ENCODE assay signal across 17 cellular contexts in genomic region chr15:40065166-40065565, GRCh38. TPM values are rescaled to one million over a fixed set of nuclear protein-coding genes. Genes with fewer than 3 reads are reported as not detected.
DNase-seq lines count a peak whose midpoint lies in the region; ATAC-seq and TF ChIP-seq lines count a peak whose summit lies in the region.
"Had no signal": no experiment of that assay in that cellular context is flagged by ENCODE, and none has a peak within 500 bp of the region (broad histone marks: within the 10 kb centered on the region; RNA-seq: fewer than 3 reads in every experiment).

No MANE protein-coding gene starts in this region.

- H3K4me1 ChIP-seq in spleen (peaks cover 0 to 38% (median 28%) of the 10 kb centered on the region in 6 donors), right lobe of liver (peaks cover 0 to 30% (median 13%) of the 10 kb centered on the region in 4 donors), right cardiac atrium (ENCODE audit: control insufficient read depth, insufficient read depth, low read length) (peaks cover 8% of the 10 kb centered on the region)

- no peaks in the 10 kb centered on the region for H3K27me3 Mint-ChIP-seq in activated CD8-positive, alpha-beta T cell treated with anti-CD3 and anti-CD28 coated beads, Interleukin-2, amount 10 ng/mL, durations not matched to agents 7 days and 5 days (ENCODE audit: low read depth)
- no peaks in the 10 kb centered on the region for H3K27me3 Mint-ChIP-seq in activated CD8-positive, alpha-beta T cell treated with anti-CD3 and anti-CD28 coated beads for 36 hours
- H3K27me3 Mint-ChIP-seq in activated T-helper 1 cell treated with anti-CD3 and anti-CD28 coated beads, Interleukin-12 subunit alpha, Interleukin-12 subunit beta, Interleukin-2, Interleukin-4 antibody, amounts not matched to agents 30 ng/mL and 10 ng/mL and 1 ng/mL, durations not matched to agents 14 hours and 24 hours and 36 hours (ENCODE audit: insufficient read depth) = no peaks in the 10 kb centered on the region

- H3K9me3 ChIP-seq in spleen = no peaks in the 10 kb centered on the region
- no peaks in the 10 kb centered on the region for H3K9me3 ChIP-seq in right lobe of liver
- H3K9me3 ChIP-seq in right cardiac atrium (ENCODE audit: control insufficient read depth, low read length) = no peaks in the 10 kb centered on the region
- H3K9me3 ChIP-seq: heart right ventricle, mucosa of descending colon, ovary had no signal

- H3K4me3 Mint-ChIP-seq in activated CD8-positive, alpha-beta T cell treated with anti-CD3 and anti-CD28 coated beads, Interleukin-2, amount 10 ng/mL, durations not matched to agents 7 days and 5 days = no peak overlapping the region
- H3K4me3 Mint-ChIP-seq in activated CD8-positive, alpha-beta T cell treated with anti-CD3 and anti-CD28 coated beads for 36 hours = no peak overlapping the region
- H3K4me3 Mint-ChIP-seq in activated T-helper 1 cell treated with anti-CD3 and anti-CD28 coated beads, Interleukin-12 subunit alpha, Interleukin-12 subunit beta, Interleukin-2, Interleukin-4 antibody, amounts not matched to agents 30 ng/mL and 10 ng/mL and 1 ng/mL, durations not matched to agents 14 hours and 24 hours and 36 hours = no peak overlapping the region

- H3K27ac ChIP-seq in spleen (peak overlapping the region in 5 of 8 donors; percentile 10 to 76 (median 73)), right lobe of liver (no peak overlapping the region), right cardiac atrium (ENCODE audit: low read length) (no peak overlapping the region)
- H3K27ac ChIP-seq: coronary artery, heart right ventricle, ovary had no signal

- 75 to 88% (median 80%) methylated on average over 3 of the region's 3 CpGs for WGBS in spleen, 5 donors
- 68% methylated on average over 3 of the region's 3 CpGs for WGBS in right lobe of liver (ENCODE audit: insufficient coverage, low coverage, low lambda C conversion rate, missing lambda C conversion rate)
- WGBS in right cardiac atrium = 90% methylated on average over 3 of the region's 3 CpGs

- DNase-seq in activated CD8-positive, alpha-beta T cell treated with anti-CD3 and anti-CD28 coated beads, Interleukin-2, amount 10 ng/mL, durations not matched to agents 7 days and 5 days = no peak
- no peak for DNase-seq in activated CD8-positive, alpha-beta T cell treated with anti-CD3 and anti-CD28 coated beads for 36 hours
- peak; percentile 37 for DNase-seq in NCI-H2196 (lab: John Stamatoyannopoulos, UW; ENCODE audit: unreplicated experiment)
- DNase-seq in activated T-helper 1 cell treated with anti-CD3 and anti-CD28 coated beads, Interleukin-12 subunit alpha, Interleukin-12 subunit beta, Interleukin-2, Interleukin-4 antibody, amounts not matched to agents 30 ng/mL and 10 ng/mL and 1 ng/mL, durations not matched to agents 14 hours and 24 hours and 36 hours (ENCODE audit: low spot score) = no peak
- peak; percentile 53 for DNase-seq in spleen
- DNase-seq in right lobe of liver = no peak
- DNase-seq in right cardiac atrium = no peak
- DNase-seq: activated T-cell treated with anti-CD3 and anti-CD28 coated beads, Interleukin-2, amount 50 U/mL, for 48 hours; amniotic stem cell; heart right ventricle; mucosa of descending colon; stimulated activated CD4-positive, alpha-beta T cell treated with anti-CD3 and anti-CD28 coated beads, Interleukin-12 subunit alpha, Interleukin-12 subunit beta, amount 100 ng/mL, for 4 hours; substantia nigra had no signal

- H3K27ac Mint-ChIP-seq in activated CD8-positive, alpha-beta T cell treated with anti-CD3 and anti-CD28 coated beads, Interleukin-2, amount 10 ng/mL, durations not matched to agents 7 days and 5 days = peak overlapping the region; percentile 60
- no peak overlapping the region for H3K27ac Mint-ChIP-seq in activated CD8-positive, alpha-beta T cell treated with anti-CD3 and anti-CD28 coated beads for 36 hours
- H3K27ac Mint-ChIP-seq in activated T-helper 1 cell treated with anti-CD3 and anti-CD28 coated beads, Interleukin-12 subunit alpha, Interleukin-12 subunit beta, Interleukin-2, Interleukin-4 antibody, amounts not matched to agents 30 ng/mL and 10 ng/mL and 1 ng/mL, durations not matched to agents 14 hours and 24 hours and 36 hours = peak overlapping the region; percentile 90

- H3K36me3 Mint-ChIP-seq in activated CD8-positive, alpha-beta T cell treated with anti-CD3 and anti-CD28 coated beads, Interleukin-2, amount 10 ng/mL, durations not matched to agents 7 days and 5 days (ENCODE audit: low read depth) = peaks cover 9% of the 10 kb centered on the region
- peaks cover 5% of the 10 kb centered on the region for H3K36me3 Mint-ChIP-seq in activated CD8-positive, alpha-beta T cell treated with anti-CD3 and anti-CD28 coated beads for 36 hours (ENCODE audit: low read depth)
- peaks cover 6% of the 10 kb centered on the region for H3K36me3 Mint-ChIP-seq in activated T-helper 1 cell treated with anti-CD3 and anti-CD28 coated beads, Interleukin-12 subunit alpha, Interleukin-12 subunit beta, Interleukin-2, Interleukin-4 antibody, amounts not matched to agents 30 ng/mL and 10 ng/mL and 1 ng/mL, durations not matched to agents 14 hours and 24 hours and 36 hours (ENCODE audit: low read depth)

- H3K27me3 ChIP-seq in spleen (replicated peaks in 1 of 7) (no peaks in the 10 kb centered on the region), right lobe of liver (no peaks in the 10 kb centered on the region), right cardiac atrium (ENCODE audit: control insufficient read depth, insufficient read depth) (no peaks in the 10 kb centered on the region)
- H3K27me3 ChIP-seq: heart right ventricle, ovary had no signal

- intact Hi-C loops in activated CD8-positive, alpha-beta T cell treated with anti-CD3 and anti-CD28 coated beads for 36 hours (cut with micrococcal nuclease) = no loop called here
- intact Hi-C loops in activated T-helper 1 cell treated with anti-CD3 and anti-CD28 coated beads, Interleukin-12 subunit alpha, Interleukin-12 subunit beta, Interleukin-2, Interleukin-4 antibody, amounts not matched to agents 30 ng/mL and 10 ng/mL and 1 ng/mL, durations not matched to agents 14 hours and 24 hours and 36 hours (cut with micrococcal nuclease) = no loop called here
- intact Hi-C loops in spleen (cut with DNase I; ENCODE audit: low total_unique reads) = no loop called here
- intact Hi-C loops in right lobe of liver (cut with DNase I) = no loop called here
- intact Hi-C loops in right cardiac atrium (cut with DNase I) = no loop called here

- no peak overlapping the region for H3K4me3 ChIP-seq in spleen
- H3K4me3 ChIP-seq in right lobe of liver = no peak overlapping the region
- H3K4me3 ChIP-seq in right cardiac atrium (ENCODE audit: low read length) = no peak overlapping the region
- H3K4me3 ChIP-seq: coronary artery, heart right ventricle, mucosa of descending colon, ovary had no signal

- ATAC-seq in activated CD8-positive, alpha-beta T cell treated with anti-CD3 and anti-CD28 coated beads, Interleukin-2, amount 10 ng/mL, durations not matched to agents 7 days and 5 days = no peak
- no peak for ATAC-seq in activated CD8-positive, alpha-beta T cell treated with anti-CD3 and anti-CD28 coated beads for 36 hours
- ATAC-seq in HG02981 (IDR thresholded peaks at IDR 0.05; ENCODE audit: unreplicated experiment) = no peak
- ATAC-seq in right lobe of liver = no peak
- no peak for ATAC-seq in right cardiac atrium
- ATAC-seq: esophagus mucosa, heart right ventricle, mucosa of descending colon had no signal

- CTCF ChIA-PET in activated CD8-positive, alpha-beta T cell treated with anti-CD3 and anti-CD28 coated beads, Interleukin-2, amount 10 ng/mL, durations not matched to agents 7 days and 5 days (lab: Charles Lee) = no interaction called here
- CTCF ChIA-PET in activated CD8-positive, alpha-beta T cell treated with anti-CD3 and anti-CD28 coated beads for 36 hours (lab: Charles Lee) = no interaction called here

- peaks cover 20% of the 10 kb centered on the region for H3K4me1 Mint-ChIP-seq in activated CD8-positive, alpha-beta T cell treated with anti-CD3 and anti-CD28 coated beads, Interleukin-2, amount 10 ng/mL, durations not matched to agents 7 days and 5 days (ENCODE audit: low read depth)
- H3K4me1 Mint-ChIP-seq in activated CD8-positive, alpha-beta T cell treated with anti-CD3 and anti-CD28 coated beads for 36 hours (ENCODE audit: low read depth) = peaks cover 19% of the 10 kb centered on the region
- H3K4me1 Mint-ChIP-seq in activated T-helper 1 cell treated with anti-CD3 and anti-CD28 coated beads, Interleukin-12 subunit alpha, Interleukin-12 subunit beta, Interleukin-2, Interleukin-4 antibody, amounts not matched to agents 30 ng/mL and 10 ng/mL and 1 ng/mL, durations not matched to agents 14 hours and 24 hours and 36 hours (ENCODE audit: low read depth) = peaks cover 19% of the 10 kb centered on the region

- no peaks in the 10 kb centered on the region for H3K9me3 Mint-ChIP-seq in activated CD8-positive, alpha-beta T cell treated with anti-CD3 and anti-CD28 coated beads, Interleukin-2, amount 10 ng/mL, durations not matched to agents 7 days and 5 days (ENCODE audit: insufficient read depth)
- H3K9me3 Mint-ChIP-seq in activated CD8-positive, alpha-beta T cell treated with anti-CD3 and anti-CD28 coated beads for 36 hours = no peaks in the 10 kb centered on the region
- H3K9me3 Mint-ChIP-seq in activated T-helper 1 cell treated with anti-CD3 and anti-CD28 coated beads, Interleukin-12 subunit alpha, Interleukin-12 subunit beta, Interleukin-2, Interleukin-4 antibody, amounts not matched to agents 30 ng/mL and 10 ng/mL and 1 ng/mL, durations not matched to agents 14 hours and 24 hours and 36 hours = no peaks in the 10 kb centered on the region

- TF ChIP-seq CTCF in activated CD8-positive, alpha-beta T cell treated with anti-CD3 and anti-CD28 coated beads for 36 hours (IDR thresholded peaks at IDR 0.05) = no peak
- no peak for TF ChIP-seq CTCF in spleen (IDR thresholded peaks at IDR 0.05 in 8 of 11, conservative IDR thresholded peaks at IDR 0.05 in 3 of 11)
- TF ChIP-seq CTCF in right lobe of liver (IDR thresholded peaks at IDR 0.05) = no peak

- POLR2A ChIA-PET in activated CD8-positive, alpha-beta T cell treated with anti-CD3 and anti-CD28 coated beads, Interleukin-2, amount 10 ng/mL, durations not matched to agents 7 days and 5 days (lab: Charles Lee) = interaction anchor here (0.5 kb wide), 1 partner anchor 25 kb away, joined by 6 read pairs; no protein-coding TSS in a partner anchor
- POLR2A ChIA-PET in activated CD8-positive, alpha-beta T cell treated with anti-CD3 and anti-CD28 coated beads for 36 hours (lab: Charles Lee) = interaction anchor here (2.1 kb wide), 1 partner anchor 28 kb away, joined by 6 read pairs; no protein-coding TSS in a partner anchor

- H3K36me3 ChIP-seq in spleen (peaks cover 0 to 7% (median 0%) of the 10 kb centered on the region in 6 donors), right lobe of liver (no peaks in the 10 kb centered on the region)
- H3K36me3 ChIP-seq: ovary had no signal

- TF ChIP-seq POLR2A in spleen (IDR thresholded peaks at IDR 0.05) = no peak
- no peak for TF ChIP-seq POLR2A in right lobe of liver (IDR thresholded peaks at IDR 0.05)

RNA-seq across cellular contexts. Expression of gene SRP14, which starts 26.2 kb away (rescaled TPM):
- 100 to 1,000 TPM; 178 to 182 TPM for total RNA-seq in activated CD8-positive, alpha-beta T cell treated with anti-CD3 and anti-CD28 coated beads, Interleukin-2, amount 10 ng/mL, durations not matched to agents 7 days and 5 days
- 100 to 1,000 TPM; 147 to 152 TPM for total RNA-seq in activated CD8-positive, alpha-beta T cell treated with anti-CD3 and anti-CD28 coated beads for 36 hours
- total RNA-seq in activated T-helper 1 cell treated with anti-CD3 and anti-CD28 coated beads, Interleukin-12 subunit alpha, Interleukin-12 subunit beta, Interleukin-2, Interleukin-4 antibody, amounts not matched to agents 30 ng/mL and 10 ng/mL and 1 ng/mL, durations not matched to agents 14 hours and 24 hours and 36 hours = 144 and 147 TPM in 2 replicates
- 100 to 1,000 TPM; 109 to 256 (median 145) TPM for total RNA-seq in spleen
- polyA plus RNA-seq in spleen = 100 to 1,000 TPM; 295 to 356 (median 353) TPM
- total RNA-seq in right lobe of liver = 100 to 1,000 TPM in 2 of 6 experiments, 10 to 100 TPM in 4; 57.9 to 277 (median 81.0) TPM
- total RNA-seq in right cardiac atrium = 100 to 1,000 TPM; 184 to 229 (median 210) TPM
- 574 TPM for polyA plus RNA-seq in right cardiac atrium

RNA-seq across cellular contexts. Expression of gene BMF, which starts 43.5 kb away (rescaled TPM):
- total RNA-seq in activated CD8-positive, alpha-beta T cell treated with anti-CD3 and anti-CD28 coated beads, Interleukin-2, amount 10 ng/mL, durations not matched to agents 7 days and 5 days = 1 to 10 TPM; 2.2 to 4.0 TPM
- total RNA-seq in activated CD8-positive, alpha-beta T cell treated with anti-CD3 and anti-CD28 coated beads for 36 hours = 1 to 10 TPM; 4.2 to 4.3 TPM
- total RNA-seq in activated T-helper 1 cell treated with anti-CD3 and anti-CD28 coated beads, Interleukin-12 subunit alpha, Interleukin-12 subunit beta, Interleukin-2, Interleukin-4 antibody, amounts not matched to agents 30 ng/mL and 10 ng/mL and 1 ng/mL, durations not matched to agents 14 hours and 24 hours and 36 hours = 10.1 and 16.5 TPM in 2 replicates
- 10 to 100 TPM; 16.9 to 77.9 (median 36.1) TPM for total RNA-seq in spleen
- polyA plus RNA-seq in spleen = 10 to 100 TPM; 25.5 to 33.1 (median 27.7) TPM
- total RNA-seq in right lobe of liver = 1 to 10 TPM; 1.7 to 7.3 (median 3.4) TPM
- total RNA-seq in right cardiac atrium = 1 to 10 TPM; 3.0 to 9.9 (median 8.5) TPM
- 2.9 TPM for polyA plus RNA-seq in right cardiac atrium

Comparison
In these comparisons a context has a peak if more than half of its experiments do, and no peak if none do; other contexts are left out.
1. DNase-seq: peak in NCI-H2196 (single experiment) and spleen (single experiment); none in activated CD8-positive, alpha-beta T cell treated with anti-CD3 and anti-CD28 coated beads, Interleukin-2, amount 10 ng/mL, durations not matched to agents 7 days and 5 days (single experiment), activated CD8-positive, alpha-beta T cell treated with anti-CD3 and anti-CD28 coated beads for 36 hours (single experiment), activated T-helper 1 cell treated with anti-CD3 and anti-CD28 coated beads, Interleukin-12 subunit alpha, Interleukin-12 subunit beta, Interleukin-2, Interleukin-4 antibody, amounts not matched to agents 30 ng/mL and 10 ng/mL and 1 ng/mL, durations not matched to agents 14 hours and 24 hours and 36 hours (single experiment), right lobe of liver (0 of 3) and right cardiac atrium (0 of 3).
2. H3K27ac ChIP-seq: peak in spleen (5 of 8); none in right lobe of liver (0 of 3) and right cardiac atrium (single experiment).